In genomic region chr2:9790702-9791225, GRCh38 we compare ENCODE assay signal across 2 cellular contexts.
TF ChIP-seq lines count a peak whose summit lies in the region.

No MANE protein-coding gene starts in this region.

TF ChIP-seq in HepG2, 621 proteins besides CTCF, POLR2A, EP300 and RAD21:
- TF ChIP-seq, protein P1, sequence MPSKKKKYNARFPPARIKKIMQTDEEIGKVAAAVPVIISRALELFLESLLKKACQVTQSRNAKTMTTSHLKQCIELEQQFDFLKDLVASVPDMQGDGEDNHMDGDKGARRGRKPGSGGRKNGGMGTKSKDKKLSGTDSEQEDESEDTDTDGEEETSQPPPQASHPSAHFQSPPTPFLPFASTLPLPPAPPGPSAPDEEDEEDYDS (CRISPR knock-in tag; IDR thresholded peaks at IDR 0.05), result no peak
- no peak for TF ChIP-seq ZSCAN20 (CRISPR knock-in tag; IDR thresholded peaks at IDR 0.05; ENCODE audit: borderline replicate concordance)

TF ChIP-seq in GM23338, 12 proteins besides CTCF, POLR2A, EP300 and RAD21:
- no peak for TF ChIP-seq ZNF114 (CRISPR knock-in tag; IDR thresholded peaks at IDR 0.05)
- no peak for TF ChIP-seq JUNB (IDR thresholded peaks at IDR 0.05; ENCODE audit: unreplicated experiment)
- TF ChIP-seq REST (IDR thresholded peaks at IDR 0.05; ENCODE audit: unreplicated experiment), result no peak
- no peak for TF ChIP-seq STAT1 (IDR thresholded peaks at IDR 0.05; ENCODE audit: unreplicated experiment)
- TF ChIP-seq EZH2 (IDR thresholded peaks at IDR 0.05; ENCODE audit: low read depth, unreplicated experiment), result no peak
- TF ChIP-seq, protein P2, sequence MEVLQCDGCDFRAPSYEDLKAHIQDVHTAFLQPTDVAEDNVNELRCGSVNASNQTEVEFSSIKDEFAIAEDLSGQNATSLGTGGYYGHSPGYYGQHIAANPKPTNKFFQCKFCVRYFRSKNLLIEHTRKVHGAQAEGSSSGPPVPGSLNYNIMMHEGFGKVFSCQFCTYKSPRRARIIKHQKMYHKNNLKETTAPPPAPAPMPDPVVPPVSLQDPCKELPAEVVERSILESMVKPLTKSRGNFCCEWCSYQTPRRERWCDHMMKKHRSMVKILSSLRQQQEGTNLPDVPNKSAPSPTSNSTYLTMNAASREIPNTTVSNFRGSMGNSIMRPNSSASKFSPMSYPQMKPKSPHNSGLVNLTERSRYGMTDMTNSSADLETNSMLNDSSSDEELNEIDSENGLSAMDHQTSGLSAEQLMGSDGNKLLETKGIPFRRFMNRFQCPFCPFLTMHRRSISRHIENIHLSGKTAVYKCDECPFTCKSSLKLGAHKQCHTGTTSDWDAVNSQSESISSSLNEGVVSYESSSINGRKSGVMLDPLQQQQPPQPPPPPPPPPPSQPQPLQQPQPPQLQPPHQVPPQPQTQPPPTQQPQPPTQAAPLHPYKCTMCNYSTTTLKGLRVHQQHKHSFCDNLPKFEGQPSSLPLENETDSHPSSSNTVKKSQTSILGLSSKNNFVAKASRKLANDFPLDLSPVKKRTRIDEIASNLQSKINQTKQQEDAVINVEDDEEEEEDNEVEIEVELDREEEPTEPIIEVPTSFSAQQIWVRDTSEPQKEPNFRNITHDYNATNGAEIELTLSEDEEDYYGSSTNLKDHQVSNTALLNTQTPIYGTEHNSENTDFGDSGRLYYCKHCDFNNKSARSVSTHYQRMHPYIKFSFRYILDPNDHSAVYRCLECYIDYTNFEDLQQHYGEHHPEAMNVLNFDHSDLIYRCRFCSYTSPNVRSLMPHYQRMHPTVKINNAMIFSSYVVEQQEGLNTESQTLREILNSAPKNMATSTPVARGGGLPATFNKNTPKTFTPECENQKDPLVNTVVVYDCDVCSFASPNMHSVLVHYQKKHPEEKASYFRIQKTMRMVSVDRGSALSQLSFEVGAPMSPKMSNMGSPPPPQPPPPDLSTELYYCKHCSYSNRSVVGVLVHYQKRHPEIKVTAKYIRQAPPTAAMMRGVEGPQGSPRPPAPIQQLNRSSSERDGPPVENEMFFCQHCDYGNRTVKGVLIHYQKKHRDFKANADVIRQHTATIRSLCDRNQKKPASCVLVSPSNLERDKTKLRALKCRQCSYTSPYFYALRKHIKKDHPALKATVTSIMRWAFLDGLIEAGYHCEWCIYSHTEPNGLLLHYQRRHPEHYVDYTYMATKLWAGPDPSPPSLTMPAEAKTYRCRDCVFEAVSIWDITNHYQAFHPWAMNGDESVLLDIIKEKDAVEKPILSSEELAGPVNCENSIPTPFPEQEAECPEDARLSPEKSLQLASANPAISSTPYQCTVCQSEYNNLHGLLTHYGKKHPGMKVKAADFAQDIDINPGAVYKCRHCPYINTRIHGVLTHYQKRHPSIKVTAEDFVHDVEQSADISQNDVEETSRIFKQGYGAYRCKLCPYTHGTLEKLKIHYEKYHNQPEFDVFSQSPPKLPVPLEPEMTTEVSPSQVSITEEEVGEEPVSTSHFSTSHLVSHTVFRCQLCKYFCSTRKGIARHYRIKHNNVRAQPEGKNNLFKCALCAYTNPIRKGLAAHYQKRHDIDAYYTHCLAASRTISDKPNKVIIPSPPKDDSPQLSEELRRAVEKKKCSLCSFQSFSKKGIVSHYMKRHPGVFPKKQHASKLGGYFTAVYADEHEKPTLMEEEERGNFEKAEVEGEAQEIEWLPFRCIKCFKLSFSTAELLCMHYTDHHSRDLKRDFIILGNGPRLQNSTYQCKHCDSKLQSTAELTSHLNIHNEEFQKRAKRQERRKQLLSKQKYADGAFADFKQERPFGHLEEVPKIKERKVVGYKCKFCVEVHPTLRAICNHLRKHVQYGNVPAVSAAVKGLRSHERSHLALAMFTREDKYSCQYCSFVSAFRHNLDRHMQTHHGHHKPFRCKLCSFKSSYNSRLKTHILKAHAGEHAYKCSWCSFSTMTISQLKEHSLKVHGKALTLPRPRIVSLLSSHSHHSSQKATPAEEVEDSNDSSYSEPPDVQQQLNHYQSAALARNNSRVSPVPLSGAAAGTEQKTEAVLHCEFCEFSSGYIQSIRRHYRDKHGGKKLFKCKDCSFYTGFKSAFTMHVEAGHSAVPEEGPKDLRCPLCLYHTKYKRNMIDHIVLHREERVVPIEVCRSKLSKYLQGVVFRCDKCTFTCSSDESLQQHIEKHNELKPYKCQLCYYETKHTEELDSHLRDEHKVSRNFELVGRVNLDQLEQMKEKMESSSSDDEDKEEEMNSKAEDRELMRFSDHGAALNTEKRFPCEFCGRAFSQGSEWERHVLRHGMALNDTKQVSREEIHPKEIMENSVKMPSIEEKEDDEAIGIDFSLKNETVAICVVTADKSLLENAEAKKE (CRISPR knock-in tag; IDR thresholded peaks at IDR 0.05), result no peak
- no peak for TF ChIP-seq ZNF331 (CRISPR knock-in tag; IDR thresholded peaks at IDR 0.05; ENCODE audit: low read depth)
- TF ChIP-seq POLR2AphosphoS5 (IDR thresholded peaks at IDR 0.05; ENCODE audit: low read depth), result no peak
- no peak for TF ChIP-seq EZH2phosphoT487 (IDR thresholded peaks at IDR 0.05; ENCODE audit: unreplicated experiment)
- no peak for TF ChIP-seq NANOG (IDR thresholded peaks at IDR 0.05; ENCODE audit: borderline replicate concordance)
- TF ChIP-seq CREB1 (CRISPR knock-in tag; IDR thresholded peaks at IDR 0.05; ENCODE audit: low read depth), result no peak
